In genomic region chr6:108942556-108943492, GRCh38 we compare ENCODE assay signal across 11 cellular contexts.
A peak's percentile ranks its signal among the peaks of the same experiment; 100 is the strongest.
DNase-seq lines count a peak whose midpoint lies in the region; ATAC-seq lines count a peak whose summit lies in the region.
"Had no signal": no experiment of that assay in that cellular context is flagged by ENCODE, and none has a peak within 500 bp of the region (broad histone marks: within the 10 kb centered on the region; RNA-seq: fewer than 3 reads in every experiment).

No MANE protein-coding gene starts in this region.

- peaks cover 16% of the 10 kb centered on the region for H3K9me3 Mint-ChIP-seq in activated T-helper 1 cell treated with anti-CD3 and anti-CD28 coated beads, Interleukin-12 subunit alpha, Interleukin-12 subunit beta, Interleukin-2, Interleukin-4 antibody, amounts not matched to agents 30 ng/mL and 10 ng/mL and 1 ng/mL, durations not matched to agents 14 hours and 24 hours and 36 hours
- H3K9me3 Mint-ChIP-seq in natural killer cell treated with Interleukin-12 subunit alpha and Interleukin-12 subunit beta and Interleukin-15 and Interleukin-18, amount 100 ng/mL, for 72 hours, result peaks cover 3% of the 10 kb centered on the region
- peaks cover 10% of the 10 kb centered on the region for H3K9me3 Mint-ChIP-seq in stimulated activated naive CD8-positive, alpha-beta T cell treated with anti-CD3 and anti-CD28 coated beads, Interleukin-15, Interleukin-2, amounts not matched to agents 100 ng/mL and 50 ng/mL, for 24 hours

- peaks cover 59% of the 10 kb centered on the region for H3K4me1 Mint-ChIP-seq in activated T-helper 1 cell treated with anti-CD3 and anti-CD28 coated beads, Interleukin-12 subunit alpha, Interleukin-12 subunit beta, Interleukin-2, Interleukin-4 antibody, amounts not matched to agents 30 ng/mL and 10 ng/mL and 1 ng/mL, durations not matched to agents 14 hours and 24 hours and 36 hours (ENCODE audit: low read depth)
- peaks cover 19 to 38% of the 10 kb centered on the region in 2 donors for H3K4me1 Mint-ChIP-seq in natural killer cell treated with Interleukin-12 subunit alpha and Interleukin-12 subunit beta and Interleukin-15 and Interleukin-18, amount 100 ng/mL, for 72 hours (ENCODE audit: low read depth in 2 of 2)
- H3K4me1 Mint-ChIP-seq in stimulated activated naive CD8-positive, alpha-beta T cell treated with anti-CD3 and anti-CD28 coated beads, Interleukin-15, Interleukin-2, amounts not matched to agents 100 ng/mL and 50 ng/mL, for 24 hours (ENCODE audit: low read depth), result peaks cover 45% of the 10 kb centered on the region

- ATAC-seq in natural killer cell treated with Interleukin-12 subunit alpha and Interleukin-12 subunit beta and Interleukin-15 and Interleukin-18, amount 100 ng/mL, for 72 hours, result peak; percentile 78 to 80
- no peak for ATAC-seq in HG02870 (IDR thresholded peaks at IDR 0.05; ENCODE audit: unreplicated experiment)
- no peak for ATAC-seq in GM19324 (IDR thresholded peaks at IDR 0.05; ENCODE audit: low FRiP score, unreplicated experiment)

- peak; percentile 52 for DNase-seq in DMS 273 (lab: John Stamatoyannopoulos, UW; ENCODE audit: unreplicated experiment)
- no peak for DNase-seq in DMS 273 treated with DMSO at 0.1 percent for 48 hours (lab: John Stamatoyannopoulos, UW)
- peak; percentile 59 for DNase-seq in activated T-helper 1 cell treated with anti-CD3 and anti-CD28 coated beads, Interleukin-12 subunit alpha, Interleukin-12 subunit beta, Interleukin-2, Interleukin-4 antibody, amounts not matched to agents 30 ng/mL and 10 ng/mL and 1 ng/mL, durations not matched to agents 14 hours and 24 hours and 36 hours (ENCODE audit: low spot score)
- DNase-seq in natural killer cell treated with Interleukin-12 subunit alpha and Interleukin-12 subunit beta and Interleukin-15 and Interleukin-18, amount 100 ng/mL, for 72 hours (ENCODE audit: low spot score), result peak; percentile 71
- no peak for DNase-seq in NCI-H510A (lab: John Stamatoyannopoulos, UW)
- DNase-seq: left colon, NCI-H226, substantia nigra had no signal

- intact Hi-C loops in activated T-helper 1 cell treated with anti-CD3 and anti-CD28 coated beads, Interleukin-12 subunit alpha, Interleukin-12 subunit beta, Interleukin-2, Interleukin-4 antibody, amounts not matched to agents 30 ng/mL and 10 ng/mL and 1 ng/mL, durations not matched to agents 14 hours and 24 hours and 36 hours (cut with micrococcal nuclease), result loop anchor here (1.0 to 10.0 kb wide), 8 partner anchors 22 to 432 kb away; no protein-coding TSS in a partner anchor

- peak overlapping the region; percentile 83 for H3K27ac Mint-ChIP-seq in activated T-helper 1 cell treated with anti-CD3 and anti-CD28 coated beads, Interleukin-12 subunit alpha, Interleukin-12 subunit beta, Interleukin-2, Interleukin-4 antibody, amounts not matched to agents 30 ng/mL and 10 ng/mL and 1 ng/mL, durations not matched to agents 14 hours and 24 hours and 36 hours
- H3K27ac Mint-ChIP-seq in natural killer cell treated with Interleukin-12 subunit alpha and Interleukin-12 subunit beta and Interleukin-15 and Interleukin-18, amount 100 ng/mL, for 72 hours, result peak overlapping the region; percentile 73 to 81
- H3K27ac Mint-ChIP-seq in stimulated activated naive CD8-positive, alpha-beta T cell treated with anti-CD3 and anti-CD28 coated beads, Interleukin-15, Interleukin-2, amounts not matched to agents 100 ng/mL and 50 ng/mL, for 24 hours, result peak overlapping the region; percentile 78

- peaks cover 6% of the 10 kb centered on the region for H3K36me3 Mint-ChIP-seq in activated T-helper 1 cell treated with anti-CD3 and anti-CD28 coated beads, Interleukin-12 subunit alpha, Interleukin-12 subunit beta, Interleukin-2, Interleukin-4 antibody, amounts not matched to agents 30 ng/mL and 10 ng/mL and 1 ng/mL, durations not matched to agents 14 hours and 24 hours and 36 hours (ENCODE audit: low read depth)
- no peaks in the 10 kb centered on the region for H3K36me3 Mint-ChIP-seq in natural killer cell treated with Interleukin-12 subunit alpha and Interleukin-12 subunit beta and Interleukin-15 and Interleukin-18, amount 100 ng/mL, for 72 hours
- H3K36me3 Mint-ChIP-seq in stimulated activated naive CD8-positive, alpha-beta T cell treated with anti-CD3 and anti-CD28 coated beads, Interleukin-15, Interleukin-2, amounts not matched to agents 100 ng/mL and 50 ng/mL, for 24 hours (ENCODE audit: low read depth), result no peaks in the 10 kb centered on the region

- peaks cover 9% of the 10 kb centered on the region for H3K27me3 Mint-ChIP-seq in activated T-helper 1 cell treated with anti-CD3 and anti-CD28 coated beads, Interleukin-12 subunit alpha, Interleukin-12 subunit beta, Interleukin-2, Interleukin-4 antibody, amounts not matched to agents 30 ng/mL and 10 ng/mL and 1 ng/mL, durations not matched to agents 14 hours and 24 hours and 36 hours (ENCODE audit: insufficient read depth)
- no peaks in the 10 kb centered on the region for H3K27me3 Mint-ChIP-seq in natural killer cell treated with Interleukin-12 subunit alpha and Interleukin-12 subunit beta and Interleukin-15 and Interleukin-18, amount 100 ng/mL, for 72 hours
- H3K27me3 Mint-ChIP-seq in stimulated activated naive CD8-positive, alpha-beta T cell treated with anti-CD3 and anti-CD28 coated beads, Interleukin-15, Interleukin-2, amounts not matched to agents 100 ng/mL and 50 ng/mL, for 24 hours, result no peaks in the 10 kb centered on the region

- peak overlapping the region; percentile 69 for H3K4me3 Mint-ChIP-seq in activated T-helper 1 cell treated with anti-CD3 and anti-CD28 coated beads, Interleukin-12 subunit alpha, Interleukin-12 subunit beta, Interleukin-2, Interleukin-4 antibody, amounts not matched to agents 30 ng/mL and 10 ng/mL and 1 ng/mL, durations not matched to agents 14 hours and 24 hours and 36 hours
- peak overlapping the region; percentile 81 for H3K4me3 Mint-ChIP-seq in natural killer cell treated with Interleukin-12 subunit alpha and Interleukin-12 subunit beta and Interleukin-15 and Interleukin-18, amount 100 ng/mL, for 72 hours
- H3K4me3 Mint-ChIP-seq in stimulated activated naive CD8-positive, alpha-beta T cell treated with anti-CD3 and anti-CD28 coated beads, Interleukin-15, Interleukin-2, amounts not matched to agents 100 ng/mL and 50 ng/mL, for 24 hours, result peak overlapping the region; percentile 62

Comparison
In these comparisons a context has a peak if more than half of its experiments do, and no peak if none do; other contexts are left out.
1. DNase-seq: peak in DMS 273 (single experiment), activated T-helper 1 cell treated with anti-CD3 and anti-CD28 coated beads, Interleukin-12 subunit alpha, Interleukin-12 subunit beta, Interleukin-2, Interleukin-4 antibody, amounts not matched to agents 30 ng/mL and 10 ng/mL and 1 ng/mL, durations not matched to agents 14 hours and 24 hours and 36 hours (single experiment) and natural killer cell treated with Interleukin-12 subunit alpha and Interleukin-12 subunit beta and Interleukin-15 and Interleukin-18, amount 100 ng/mL, for 72 hours (single experiment); none in DMS 273 treated with DMSO at 0.1 percent for 48 hours (single experiment) and NCI-H510A (single experiment).
2. ATAC-seq: peak in natural killer cell treated with Interleukin-12 subunit alpha and Interleukin-12 subunit beta and Interleukin-15 and Interleukin-18, amount 100 ng/mL, for 72 hours (2 of 2); none in HG02870 (single experiment) and GM19324 (single experiment).
3. Peak in every context shown above with its lines, with median percentiles within 50 percentile points of each other: H3K27ac Mint-ChIP-seq and H3K4me3 Mint-ChIP-seq.